8 cellular contexts compared by ENCODE assay signal in the genomic region with DNA sequence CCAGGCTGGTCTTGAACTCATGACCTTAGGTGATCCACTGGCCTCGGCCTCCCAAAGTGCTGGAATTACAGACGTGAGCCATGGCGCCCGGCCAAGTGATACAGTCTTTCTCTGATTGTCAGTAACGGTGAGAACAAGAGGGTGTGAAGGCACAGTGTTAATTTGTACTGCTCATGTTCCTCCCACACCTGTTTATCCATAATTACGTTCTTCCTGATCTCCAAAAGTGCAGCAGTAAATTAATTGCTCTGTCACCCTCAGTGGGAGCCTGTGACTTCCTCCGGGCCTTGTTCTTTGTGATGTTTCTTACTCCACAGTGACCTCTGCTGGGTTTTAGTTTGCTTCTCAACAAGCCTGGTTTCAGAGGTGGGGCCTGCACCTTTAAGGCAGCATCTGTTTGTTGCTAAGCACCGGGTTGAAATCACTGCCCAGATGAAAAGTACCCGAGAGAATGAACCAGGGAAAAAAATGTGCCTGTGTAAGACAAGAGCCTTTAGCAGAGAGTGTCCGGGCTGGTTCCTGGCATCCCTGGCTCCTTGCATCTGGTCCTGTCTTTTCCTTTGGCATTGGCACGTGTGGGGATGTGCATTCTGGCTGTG.
DNase-seq lines count a peak whose midpoint lies in the region; ATAC-seq, FAIRE-seq and TF ChIP-seq lines count a peak whose summit lies in the region.

No MANE protein-coding gene starts in this region.

- POLR2A ChIA-PET in A549 (lab: Yijun Ruan, JAX): no interaction called here
- POLR2A ChIA-PET in SK-N-SH (lab: Yijun Ruan, JAX): no interaction called here

- peaks cover 29% of the 10 kb centered on the region for H3F3A ChIP-seq in SK-N-SH (replicated peaks; ENCODE audit: insufficient read depth)

- H3K4me3 Mint-ChIP-seq in activated naive CD8-positive, alpha-beta T cell treated with anti-CD3 and anti-CD28 coated beads for 36 hours: no peak overlapping the region

- no peaks in the 10 kb centered on the region for H3K9me3 ChIP-seq in A549
- H3K9me3 ChIP-seq in SK-N-SH: no peaks in the 10 kb centered on the region
- H3K9me3 ChIP-seq in heart left ventricle: no peaks in the 10 kb centered on the region

- ATAC-seq in A549: peak; percentile 93 to 95
- ATAC-seq in HG02884 (IDR thresholded peaks at IDR 0.05; ENCODE audit: unreplicated experiment): peak; percentile 42
- peak; percentile 58 to 90 (median 83) for ATAC-seq in heart left ventricle

- TF ChIP-seq EP300 in A549 (IDR thresholded peaks at IDR 0.05) (no peak), SK-N-SH (IDR thresholded peaks at IDR 0.05; ENCODE audit: borderline replicate concordance in 1 of 2, low read depth in 1 of 2, low read length in 1 of 2) (no peak)

- no peak overlapping the region for H2AFZ ChIP-seq in SK-N-SH (ENCODE audit: low read depth)

- TF ChIP-seq CTCF in A549 (IDR thresholded peaks at IDR 0.05) (peak; percentile 61), SK-N-SH (IDR thresholded peaks at IDR 0.05) (peak; percentile 74), heart left ventricle (IDR thresholded peaks at IDR 0.05) (peak; percentile 35 to 75 (median 62)), retinal pigment epithelial cell (conservative IDR thresholded peaks at IDR 0.05; ENCODE audit: low read depth, low read length) (peak; percentile 72)

- peak overlapping the region; percentile 22 for H3K27ac Mint-ChIP-seq in activated naive CD8-positive, alpha-beta T cell treated with anti-CD3 and anti-CD28 coated beads for 36 hours

- H3K27me3 ChIP-seq in SK-N-SH (ENCODE audit: insufficient read depth) (no peaks in the 10 kb centered on the region), heart left ventricle (no peaks in the 10 kb centered on the region)

- H3K9ac ChIP-seq in SK-N-SH: no peak overlapping the region

- H3K36me3 ChIP-seq in SK-N-SH (replicated peaks in 1 of 2; ENCODE audit: control insufficient read depth in 1 of 2, insufficient read depth in 2 of 2, low read length in 1 of 2): peaks cover 3 to 10% of the 10 kb centered on the region in 2 experiments
- peaks cover 0 to under 1% (median 0%) of the 10 kb centered on the region in 9 donors for H3K36me3 ChIP-seq in heart left ventricle

- H3K4me1 ChIP-seq in A549 (peaks cover 29% of the 10 kb centered on the region), SK-N-SH (ENCODE audit: control insufficient read depth in 1 of 2, insufficient read depth in 2 of 2, low read depth in 1 of 2, low read length in 1 of 2) (peaks cover 10 to 20% of the 10 kb centered on the region in 2 experiments), heart left ventricle (peaks cover 0 to 27% (median 9%) of the 10 kb centered on the region in 12 donors)

- no peaks in the 10 kb centered on the region for H3K79me2 ChIP-seq in SK-N-SH (ENCODE audit: insufficient read depth)

- H3K27ac ChIP-seq in A549: peak overlapping the region in 1 of 2 experiments; percentile 56; a peak in 2 of 6 replicates
- H3K27ac ChIP-seq in SK-N-SH (ENCODE audit: low read depth in 2 of 2, low read length in 1 of 2): peak overlapping the region; percentile 28 to 63
- no peak overlapping the region for H3K27ac ChIP-seq in heart left ventricle

- H3K9me3 Mint-ChIP-seq in activated naive CD8-positive, alpha-beta T cell treated with anti-CD3 and anti-CD28 coated beads for 36 hours: no peaks in the 10 kb centered on the region

- intact Hi-C loops in heart left ventricle (cut with DNase I): loop anchor here (1.0 to 10.0 kb wide), 16 partner anchors 68 to 500 kb away; a partner anchor contains a TSS

- H4K20me1 ChIP-seq in SK-N-SH (ENCODE audit: insufficient read depth): no peaks in the 10 kb centered on the region

- no peaks in the 10 kb centered on the region for H3K9me2 ChIP-seq in SK-N-SH

- no peaks in the 10 kb centered on the region for H3K36me3 Mint-ChIP-seq in activated naive CD8-positive, alpha-beta T cell treated with anti-CD3 and anti-CD28 coated beads for 36 hours

- H3K4me2 ChIP-seq in A549 (no peak overlapping the region), SK-N-SH (no peak overlapping the region)

- FAIRE-seq in A549 (lab: Jason Lieb, UNC): no peak
- FAIRE-seq in GM18507 (lab: Jason Lieb, UNC): peak; percentile 93

- H3K27me3 Mint-ChIP-seq in activated naive CD8-positive, alpha-beta T cell treated with anti-CD3 and anti-CD28 coated beads for 36 hours: no peaks in the 10 kb centered on the region

- peak; percentile 87 to 88 for TF ChIP-seq RAD21 in A549 (conservative IDR thresholded peaks at IDR 0.05 in 1 of 2, IDR thresholded peaks at IDR 0.05 in 1 of 2)
- TF ChIP-seq RAD21 in SK-N-SH (IDR thresholded peaks at IDR 0.05; ENCODE audit: low read length): peak; percentile 92

- peaks cover 34% of the 10 kb centered on the region for H3K4me1 Mint-ChIP-seq in activated naive CD8-positive, alpha-beta T cell treated with anti-CD3 and anti-CD28 coated beads for 36 hours

- 47% methylated on average over 11 of the region's 11 CpGs for WGBS in A549 (ENCODE audit: missing lambda C conversion rate)
- 47% methylated on average over 11 of the region's 11 CpGs for WGBS in SK-N-SH (ENCODE audit: low lambda C conversion rate)
- 23 to 34% (median 29%) methylated on average over 11 of the region's 11 CpGs for WGBS in heart left ventricle, 4 donors

- TF ChIP-seq POLR2A in A549 (IDR thresholded peaks at IDR 0.05; ENCODE audit: low read length): no peak
- no peak for TF ChIP-seq POLR2A in heart left ventricle (IDR thresholded peaks at IDR 0.05)

- DNase-seq in A549 (ENCODE audit: low read depth in 1 of 2, low spot score in 1 of 2) (peak; percentile 76 to 82), GM18507 (ENCODE audit: extremely low spot score, insufficient read length, low read depth) (peak; percentile 58), NCI-H1105 treated with DMSO at 0.1 percent for 48 hours (lab: John Stamatoyannopoulos, UW) (peak; percentile 99), SK-N-SH (peak; percentile 83), heart left ventricle (peak in 3 of 5 donors; percentile 45 to 52 (median 50)), retinal pigment epithelial cell (ENCODE audit: low read depth) (peak; percentile 68)
- DNase-seq in activated naive CD8-positive, alpha-beta T cell treated with anti-CD3 and anti-CD28 coated beads for 36 hours: peak; percentile 54

- CTCF ChIA-PET in A549 (lab: Yijun Ruan, JAX): interaction anchor here (0.9 to 4.5 kb wide), 9 partner anchors 11 to 307 kb away, joined by 3 to 55 read pairs (median 4); no protein-coding TSS in a partner anchor
- CTCF ChIA-PET in SK-N-SH (lab: Yijun Ruan, JAX): interaction anchor here (0.9 to 12.1 kb wide), 10 partner anchors 12 to 307 kb away, joined by 3 to 132 read pairs (median 8); no protein-coding TSS in a partner anchor

- H3K4me3 ChIP-seq in A549 (no peak overlapping the region), SK-N-SH (ENCODE audit: low read depth in 2 of 2, low read length in 1 of 2) (no peak overlapping the region; a peak in 1 of 4 replicates), heart left ventricle (no peak overlapping the region), retinal pigment epithelial cell (ENCODE audit: low read length) (no peak overlapping the region)

TF ChIP-seq in A549, 52 proteins besides CTCF, POLR2A, EP300 and RAD21:
- peak; percentile 92 for TF ChIP-seq SMC3 (IDR thresholded peaks at IDR 0.05)
- TF ChIP-seq, protein P1, sequence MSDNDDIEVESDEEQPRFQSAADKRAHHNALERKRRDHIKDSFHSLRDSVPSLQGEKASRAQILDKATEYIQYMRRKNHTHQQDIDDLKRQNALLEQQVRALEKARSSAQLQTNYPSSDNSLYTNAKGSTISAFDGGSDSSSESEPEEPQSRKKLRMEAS (IDR thresholded peaks at IDR 0.05): no peak
- TF ChIP-seq, protein P2, sequence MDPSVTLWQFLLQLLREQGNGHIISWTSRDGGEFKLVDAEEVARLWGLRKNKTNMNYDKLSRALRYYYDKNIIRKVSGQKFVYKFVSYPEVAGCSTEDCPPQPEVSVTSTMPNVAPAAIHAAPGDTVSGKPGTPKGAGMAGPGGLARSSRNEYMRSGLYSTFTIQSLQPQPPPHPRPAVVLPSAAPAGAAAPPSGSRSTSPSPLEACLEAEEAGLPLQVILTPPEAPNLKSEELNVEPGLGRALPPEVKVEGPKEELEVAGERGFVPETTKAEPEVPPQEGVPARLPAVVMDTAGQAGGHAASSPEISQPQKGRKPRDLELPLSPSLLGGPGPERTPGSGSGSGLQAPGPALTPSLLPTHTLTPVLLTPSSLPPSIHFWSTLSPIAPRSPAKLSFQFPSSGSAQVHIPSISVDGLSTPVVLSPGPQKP (IDR thresholded peaks at IDR 0.05; ENCODE audit: low read depth, low read length): no peak
TF ChIP-seq in A549: peak in this region for 1.

TF ChIP-seq in SK-N-SH, 30 proteins besides CTCF, POLR2A, EP300 and RAD21 (continues in another document):
- no peak for TF ChIP-seq GABPA (IDR thresholded peaks at IDR 0.05; ENCODE audit: low read depth)
- TF ChIP-seq SMC3 (IDR thresholded peaks at IDR 0.05; ENCODE audit: low read depth, low read length): peak; percentile 94
- peak; percentile 36 for TF ChIP-seq CHD2 (IDR thresholded peaks at IDR 0.05; ENCODE audit: low read length, partially characterized antibody)
- TF ChIP-seq MEF2A (IDR thresholded peaks at IDR 0.05; ENCODE audit: borderline replicate concordance, low read depth): no peak
- no peak for TF ChIP-seq GATA2 (CRISPR knock-in tag; IDR thresholded peaks at IDR 0.05)
- no peak for TF ChIP-seq ELF1 (IDR thresholded peaks at IDR 0.05)
- 0 out of 2 replicates have a peak, but pooled peaks have one; percentile 27 for TF ChIP-seq RCOR1 (IDR thresholded peaks at IDR 0.05; ENCODE audit: low read length)
- TF ChIP-seq, protein P3, sequence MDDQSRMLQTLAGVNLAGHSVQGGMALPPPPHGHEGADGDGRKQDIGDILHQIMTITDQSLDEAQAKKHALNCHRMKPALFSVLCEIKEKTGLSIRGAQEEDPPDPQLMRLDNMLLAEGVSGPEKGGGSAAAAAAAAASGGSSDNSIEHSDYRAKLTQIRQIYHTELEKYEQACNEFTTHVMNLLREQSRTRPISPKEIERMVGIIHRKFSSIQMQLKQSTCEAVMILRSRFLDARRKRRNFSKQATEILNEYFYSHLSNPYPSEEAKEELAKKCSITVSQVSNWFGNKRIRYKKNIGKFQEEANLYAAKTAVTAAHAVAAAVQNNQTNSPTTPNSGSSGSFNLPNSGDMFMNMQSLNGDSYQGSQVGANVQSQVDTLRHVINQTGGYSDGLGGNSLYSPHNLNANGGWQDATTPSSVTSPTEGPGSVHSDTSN (IDR thresholded peaks at IDR 0.05): no peak
- TF ChIP-seq EZH2phosphoT487 (IDR thresholded peaks at IDR 0.05; ENCODE audit: borderline replicate concordance, low read depth): no peak
- TF ChIP-seq, protein P4, sequence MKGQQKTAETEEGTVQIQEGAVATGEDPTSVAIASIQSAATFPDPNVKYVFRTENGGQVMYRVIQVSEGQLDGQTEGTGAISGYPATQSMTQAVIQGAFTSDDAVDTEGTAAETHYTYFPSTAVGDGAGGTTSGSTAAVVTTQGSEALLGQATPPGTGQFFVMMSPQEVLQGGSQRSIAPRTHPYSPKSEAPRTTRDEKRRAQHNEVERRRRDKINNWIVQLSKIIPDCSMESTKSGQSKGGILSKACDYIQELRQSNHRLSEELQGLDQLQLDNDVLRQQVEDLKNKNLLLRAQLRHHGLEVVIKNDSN (IDR thresholded peaks at IDR 0.05; ENCODE audit: borderline replicate concordance, low read depth): no peak
- no peak for TF ChIP-seq YY1 (IDR thresholded peaks at IDR 0.05; ENCODE audit: low read depth)

Comparison
In these comparisons a context has a peak if more than half of its experiments do, and no peak if none do; other contexts are left out.
1. ATAC-seq: peak in every context shown above with its lines; median percentile 94 in A549; 83 in heart left ventricle; 42 in HG02884.
2. H3K27ac ChIP-seq: peak in SK-N-SH (2 of 2); none in heart left ventricle (0 of 12).
3. Peak in every context shown above with its lines, with median percentiles within 50 percentile points of each other: DNase-seq and CTCF ChIP-seq.